2 cellular contexts compared by ENCODE assay signal in the genomic region with DNA sequence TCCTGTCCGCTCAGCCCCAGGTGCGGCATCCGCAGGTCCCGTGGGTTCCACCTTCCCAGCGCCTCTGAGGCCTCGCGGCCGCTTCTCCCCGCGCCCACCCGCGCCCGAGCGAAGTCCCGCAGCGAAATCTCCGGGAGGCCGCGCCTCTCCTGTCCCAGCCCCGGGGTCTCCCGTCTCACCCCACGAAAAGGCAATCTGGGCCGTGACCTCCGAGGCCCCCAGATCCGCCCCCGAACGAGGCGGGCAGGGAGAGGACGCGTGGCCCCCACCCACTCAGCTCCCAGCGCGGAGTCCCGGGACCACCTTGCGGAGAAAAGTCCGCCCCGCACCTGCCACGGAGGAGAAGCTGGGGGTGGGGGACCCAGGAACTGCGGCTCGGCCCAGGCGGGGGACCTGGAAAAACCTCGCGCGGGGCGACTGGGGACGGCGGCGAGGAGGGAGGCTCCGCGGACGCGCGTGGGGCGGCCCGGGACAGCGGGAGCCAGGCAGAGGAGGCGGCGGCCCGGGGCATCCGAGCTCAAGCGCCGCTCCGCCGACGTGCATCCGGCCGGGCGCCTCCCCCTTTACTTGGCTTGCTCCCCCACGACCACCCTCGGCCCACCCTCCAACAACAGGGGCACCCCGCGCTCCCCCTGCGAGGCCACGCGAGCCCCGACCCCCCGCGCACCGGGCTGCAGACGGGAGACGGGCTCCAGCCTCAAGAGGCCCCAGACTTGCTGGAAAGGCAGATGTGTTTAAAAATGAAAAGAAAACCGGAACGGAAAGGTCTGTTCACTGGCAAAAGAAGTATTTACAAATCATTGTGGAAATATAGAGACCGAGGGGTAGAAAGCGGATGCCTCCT.
TF ChIP-seq lines count a peak whose summit lies in the region.

No MANE protein-coding gene starts in this region.

TF ChIP-seq in GM12878, 131 proteins besides CTCF, POLR2A, EP300 and RAD21:
- TF ChIP-seq ESRRA (IDR thresholded peaks at IDR 0.05; ENCODE audit: low read length) (no peak), TARDBP (IDR thresholded peaks at IDR 0.05; ENCODE audit: borderline replicate concordance) (no peak), NR2C1 (IDR thresholded peaks at IDR 0.05) (no peak), SPI1 (IDR thresholded peaks at IDR 0.05; ENCODE audit: borderline replicate concordance, insufficient read depth, low read depth, low read length) (no peak), IKZF1 (conservative IDR thresholded peaks at IDR 0.05) (no peak), CHD4 (IDR thresholded peaks at IDR 0.05) (no peak), HDAC6 (IDR thresholded peaks at IDR 0.05; ENCODE audit: unreplicated experiment) (no peak), MYC (IDR thresholded peaks at IDR 0.05; ENCODE audit: insufficient read depth, insufficient read length, insufficient replicate concordance, low read length, severe bottlenecking) (no peak), JUNB (IDR thresholded peaks at IDR 0.05) (no peak), ZNF24 (IDR thresholded peaks at IDR 0.05) (no peak), POU2F2 (IDR thresholded peaks at IDR 0.05; ENCODE audit: borderline replicate concordance, low read depth, low read length) (no peak), ZNF687 (IDR thresholded peaks at IDR 0.05) (no peak), EZH2 (IDR thresholded peaks at IDR 0.05; ENCODE audit: borderline replicate concordance, control insufficient read depth, low read depth, low read length) (no peak), PBX3 (IDR thresholded peaks at IDR 0.05; ENCODE audit: insufficient replicate concordance, low read depth, low read length) (no peak), TBL1XR1 (IDR thresholded peaks at IDR 0.05; ENCODE audit: low read depth, low read length) (no peak), SUZ12 (IDR thresholded peaks at IDR 0.05; ENCODE audit: unreplicated experiment) (no peak)

TF ChIP-seq in liver, 16 proteins besides CTCF, POLR2A, EP300 and RAD21:
- TF ChIP-seq HNF4A (conservative IDR thresholded peaks at IDR 0.05) = no peak
- TF ChIP-seq FOXA1 (IDR thresholded peaks at IDR 0.05) = no peak
